2 cellular contexts compared by ENCODE assay signal in genomic region chr3:156837130-156837529, GRCh38.
A peak's percentile ranks its signal among the peaks of the same experiment; 100 is the strongest.
TF ChIP-seq lines count a peak whose summit lies in the region.

No MANE protein-coding gene starts in this region.

TF ChIP-seq in SK-N-SH, 30 proteins besides CTCF, POLR2A, EP300 and RAD21 (continued from another document):
- no peak for TF ChIP-seq FOXM1 (IDR thresholded peaks at IDR 0.05; ENCODE audit: low read depth)
- TF ChIP-seq FOSL2 (IDR thresholded peaks at IDR 0.05; ENCODE audit: borderline replicate concordance, low read depth) = peak; percentile 24; the same call in 1 of the 2 replicates

TF ChIP-seq in SK-N-SH treated with all-trans-retinoic acid at 6 μM for 48 hours, 23 proteins besides CTCF, POLR2A, EP300 and RAD21 (continued from another document):
- no peak for TF ChIP-seq BACH2 (CRISPR knock-in tag; IDR thresholded peaks at IDR 0.05; ENCODE audit: borderline replicate concordance)
- no peak for TF ChIP-seq ZFP30 (CRISPR knock-in tag; IDR thresholded peaks at IDR 0.05)
- no peak for TF ChIP-seq TCF4 (CRISPR knock-in tag; IDR thresholded peaks at IDR 0.05; ENCODE audit: borderline replicate concordance)
- no peak for TF ChIP-seq ESRRG (CRISPR knock-in tag; IDR thresholded peaks at IDR 0.05)
- TF ChIP-seq PATZ1 (CRISPR knock-in tag; IDR thresholded peaks at IDR 0.05; ENCODE audit: borderline replicate concordance) = no peak
- no peak for TF ChIP-seq PPARA (CRISPR knock-in tag; IDR thresholded peaks at IDR 0.05; ENCODE audit: borderline replicate concordance)
- TF ChIP-seq ZFP3 (CRISPR knock-in tag; IDR thresholded peaks at IDR 0.05) = no peak
- TF ChIP-seq ZNF565 (CRISPR knock-in tag; conservative IDR thresholded peaks at IDR 0.05; ENCODE audit: low read depth) = no peak
- TF ChIP-seq TSHZ2 (CRISPR knock-in tag; IDR thresholded peaks at IDR 0.05) = no peak
- TF ChIP-seq OSR1 (CRISPR knock-in tag; IDR thresholded peaks at IDR 0.05) = no peak
- TF ChIP-seq CSRNP3 (CRISPR knock-in tag; IDR thresholded peaks at IDR 0.05) = no peak
